In the genomic region with DNA sequence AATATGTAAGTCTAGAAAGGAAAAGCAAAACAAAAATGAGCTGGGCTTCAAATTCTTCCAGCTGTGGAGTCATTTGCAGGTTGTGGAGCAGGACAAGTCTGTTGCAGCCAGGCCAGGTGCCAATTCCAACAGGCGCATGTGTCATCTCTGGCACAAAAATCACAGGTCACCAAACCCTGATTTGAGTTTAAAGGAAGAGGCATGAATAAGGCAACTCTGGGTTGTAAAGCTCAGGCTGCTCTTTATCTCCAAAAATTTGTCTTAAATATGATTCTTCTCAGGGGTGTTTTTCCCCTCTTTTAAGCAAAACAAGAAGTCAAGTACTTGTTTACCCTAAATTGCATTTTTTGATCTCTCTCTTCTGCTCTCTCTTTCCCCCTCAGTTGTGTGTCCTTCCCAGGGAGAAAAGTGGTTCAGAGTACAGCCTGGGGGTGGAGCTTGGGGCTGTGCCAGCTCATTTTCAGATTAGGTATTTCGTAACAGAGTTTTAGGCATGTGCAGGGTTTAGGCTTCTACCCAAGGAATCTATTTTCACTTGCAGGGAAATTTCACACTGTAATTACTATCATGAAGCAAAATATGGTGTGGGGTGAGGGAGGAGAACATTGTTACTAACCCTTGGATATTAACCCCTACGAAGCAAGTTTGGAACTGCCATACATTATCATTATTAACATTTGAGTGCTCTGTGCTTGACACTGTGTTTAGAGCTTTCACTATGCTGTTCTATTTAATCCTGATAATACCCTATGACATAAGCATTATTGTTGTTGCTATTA, we compare ENCODE assay signal across 8 cellular contexts. TPM values are rescaled to one million over a fixed set of nuclear protein-coding genes. Genes with fewer than 3 reads are reported as not detected.
DNase-seq lines count a peak whose midpoint lies in the region; ATAC-seq and TF ChIP-seq lines count a peak whose summit lies in the region.

No MANE protein-coding gene starts in this region.

- peak overlapping the region in 3 of 7 donors; percentile 4 to 27 (median 14) for H3K4me3 Mint-ChIP-seq in CD8-positive, alpha-beta memory T cell

- no peak overlapping the region for H2BK15ac ChIP-seq in IMR-90 (ENCODE audit: low read depth, low read length)

- dilution Hi-C loops in IMR-90 (cut with HindIII; ENCODE audit: low sequenced_read_pairs, unreplicated experiment), result no loop called here

- peaks cover 22 to 50% (median 28%) of the 10 kb centered on the region in 3 donors for H3K4me1 Mint-ChIP-seq in CD8-positive, alpha-beta memory T cell

- POLR2A ChIA-PET in CD8-positive, alpha-beta memory T cell (lab: Charles Lee), result interaction anchor here (0.9 to 3.9 kb wide), 2 partner anchors 9 to 34 kb away, joined by 3 to 37 read pairs; partner anchors contain the start of gene NCOA3
- POLR2A ChIA-PET in IMR-90 (lab: Charles Lee; ENCODE audit: unreplicated experiment), result interaction anchor here (0.6 to 1.2 kb wide), 2 partner anchors 8 to 77 kb away, joined by 5 to 7 read pairs; partner anchors contain the start of gene NCOA3
- POLR2A ChIA-PET in PC-3 (lab: Charles Lee; ENCODE audit: unreplicated experiment), result interaction anchor here (0.8 to 1.5 kb wide), 2 partner anchors 9 to 10 kb away, joined by 5 to 6 read pairs; partner anchors contain the start of gene NCOA3

- H3K18ac ChIP-seq in IMR-90 (ENCODE audit: low read depth, low read length), result no peak overlapping the region

- no peaks in the 10 kb centered on the region for H3K9me2 ChIP-seq in PC-3 (replicated peaks; ENCODE audit: low read length)

- peak in 3 of 5 donors; percentile 11 to 61 (median 26) for DNase-seq in CD8-positive, alpha-beta memory T cell
- DNase-seq in IMR-90, result peak; percentile 63
- DNase-seq in PC-3, result peak; percentile 93
- DNase-seq in activated effector memory CD4-positive, alpha-beta T cell treated with anti-CD3 and anti-CD28 coated beads, Interleukin-2, amount 50 U/mL, for 16 hours, result peak; percentile 82
- DNase-seq in cardiac muscle cell (ENCODE audit: low read depth in 1 of 2, low spot score in 1 of 2), result peak; percentile 66 to 94
- peak; percentile 95 for DNase-seq in sigmoid colon

- no peaks in the 10 kb centered on the region for H3F3A ChIP-seq in PC-3 (ENCODE audit: low read length, unreplicated experiment)

- no peaks in the 10 kb centered on the region for H3K27me3 ChIP-seq in CD8-positive, alpha-beta memory T cell (ENCODE audit: insufficient read depth, low read length, poor library complexity, severe bottlenecking)
- no peaks in the 10 kb centered on the region for H3K27me3 ChIP-seq in IMR-90 (ENCODE audit: control insufficient read depth, insufficient read depth, low read length)
- H3K27me3 ChIP-seq in PC-3 (ENCODE audit: low read length), result no peaks in the 10 kb centered on the region
- H3K27me3 ChIP-seq in cardiac muscle cell, result no peaks in the 10 kb centered on the region
- H3K27me3 ChIP-seq in sigmoid colon, result no peaks in the 10 kb centered on the region

- no peak overlapping the region for H3K9ac ChIP-seq in IMR-90 (ENCODE audit: low read depth, low read length)
- H3K9ac ChIP-seq in PC-3 (ENCODE audit: low read length), result no peak overlapping the region

- H3K4ac ChIP-seq in IMR-90 (ENCODE audit: low read depth, low read length), result no peak overlapping the region

- H3K9me1 ChIP-seq in IMR-90 (ENCODE audit: insufficient read depth, low read length), result no peaks in the 10 kb centered on the region

- TF ChIP-seq CTCF in IMR-90 (conservative IDR thresholded peaks at IDR 0.05; ENCODE audit: low read depth, low read length), result no peak
- TF ChIP-seq CTCF in PC-3 (conservative IDR thresholded peaks at IDR 0.05; ENCODE audit: low read depth, low read length), result no peak
- no peak for TF ChIP-seq CTCF in cardiac muscle cell (IDR thresholded peaks at IDR 0.05; ENCODE audit: low read depth, low read length)
- TF ChIP-seq CTCF in sigmoid colon (IDR thresholded peaks at IDR 0.05), result no peak

- no peaks in the 10 kb centered on the region for H3K9me3 ChIP-seq in CD8-positive, alpha-beta memory T cell (ENCODE audit: low read length)
- H3K9me3 ChIP-seq in IMR-90 (ENCODE audit: control insufficient read depth, insufficient read depth, low read length) (no peaks in the 10 kb centered on the region), PC-3 (ENCODE audit: low read length) (no peaks in the 10 kb centered on the region), cardiac muscle cell (ENCODE audit: low read depth) (no peaks in the 10 kb centered on the region), sigmoid colon (no peaks in the 10 kb centered on the region)

- H3K79me2 ChIP-seq in PC-3 (ENCODE audit: low read length), result no peaks in the 10 kb centered on the region

- no peak overlapping the region for H2BK120ac ChIP-seq in IMR-90 (ENCODE audit: low read depth, low read length)

- no peaks in the 10 kb centered on the region for H3K9me3 Mint-ChIP-seq in CD8-positive, alpha-beta memory T cell

- no peak overlapping the region for H4K91ac ChIP-seq in IMR-90 (ENCODE audit: insufficient read depth, low read depth, low read length)

- WGBS in IMR-90 (ENCODE audit: extremely low coverage in 2 of 2, insufficient read length in 1 of 2), 2 experiments, result no CpG with 5 or more reads among the region's 3 CpGs
- WGBS in sigmoid colon, 2 donors, result 5 to 17% methylated on average over 3 of the region's 3 CpGs

- H3K79me1 ChIP-seq in IMR-90 (ENCODE audit: low read depth in 1 of 2, low read length in 2 of 2), result no peaks in the 10 kb centered on the region

- TF ChIP-seq RAD21 in IMR-90 (IDR thresholded peaks at IDR 0.05; ENCODE audit: low read length), result no peak

- ATAC-seq in IMR-90 (ENCODE audit: low read depth) (peak; percentile 84), PC-3 (peak; percentile 91), HG03432 (IDR thresholded peaks at IDR 0.05; ENCODE audit: unreplicated experiment) (no peak), GM18517 (IDR thresholded peaks at IDR 0.05; ENCODE audit: unreplicated experiment) (no peak)

- H4K20me1 ChIP-seq in IMR-90 (ENCODE audit: insufficient read depth, low read length), result no peaks in the 10 kb centered on the region
- H4K20me1 ChIP-seq in PC-3 (ENCODE audit: low read length), result no peaks in the 10 kb centered on the region

- H3K4me1 ChIP-seq in CD8-positive, alpha-beta memory T cell (ENCODE audit: insufficient read depth, low read length), result peaks cover 20% of the 10 kb centered on the region
- peaks cover 4% of the 10 kb centered on the region; the same call in 1 of the 2 replicates for H3K4me1 ChIP-seq in IMR-90 (ENCODE audit: control insufficient read depth, insufficient read depth, low read length)
- peaks cover 24% of the 10 kb centered on the region for H3K4me1 ChIP-seq in PC-3 (ENCODE audit: insufficient read depth, low read length)
- H3K4me1 ChIP-seq in cardiac muscle cell (ENCODE audit: low read depth), result peaks cover 10% of the 10 kb centered on the region
- peaks cover 0 to 21% (median 16%) of the 10 kb centered on the region in 4 donors for H3K4me1 ChIP-seq in sigmoid colon

- no peak overlapping the region for H4K5ac ChIP-seq in IMR-90 (ENCODE audit: low read depth, low read length)

- BruUV-seq in IMR-90 (replicated peaks; lab: Mats Ljungman, UMichigan), result no TSS peak
- BruUV-seq in PC-3 (replicated peaks; lab: Mats Ljungman, UMichigan), result no TSS peak

- no peaks in the 10 kb centered on the region for H3K27me3 Mint-ChIP-seq in CD8-positive, alpha-beta memory T cell

- H3K36me3 ChIP-seq in CD8-positive, alpha-beta memory T cell (ENCODE audit: insufficient read depth, low read length), result no peaks in the 10 kb centered on the region
- H3K36me3 ChIP-seq in IMR-90 (ENCODE audit: control insufficient read depth, insufficient read depth, low read length) (no peaks in the 10 kb centered on the region), PC-3 (ENCODE audit: low read depth, low read length) (no peaks in the 10 kb centered on the region), cardiac muscle cell (no peaks in the 10 kb centered on the region), sigmoid colon (no peaks in the 10 kb centered on the region)

- H2AFZ ChIP-seq in IMR-90 (replicated peaks; ENCODE audit: low read length, poor library complexity) (no peak overlapping the region), PC-3 (ENCODE audit: low read length) (peak overlapping the region; percentile 18; the same call in 1 of the 2 replicates)

- TF ChIP-seq POLR2A in IMR-90 (IDR thresholded peaks at IDR 0.05; ENCODE audit: low read depth, low read length), result no peak
- no peak for TF ChIP-seq POLR2A in sigmoid colon (IDR thresholded peaks at IDR 0.05)

- no peak for TF ChIP-seq EP300 in sigmoid colon (IDR thresholded peaks at IDR 0.05)

- no peak overlapping the region for H4K8ac ChIP-seq in IMR-90 (ENCODE audit: low read depth in 2 of 2, low read length in 2 of 2)

- in situ Hi-C loops in IMR-90 (cut with MboI; ENCODE audit: low sequenced_read_pairs), result no loop called here

- H3K27ac ChIP-seq in CD8-positive, alpha-beta memory T cell (ENCODE audit: low read depth, low read length), result no peak overlapping the region
- H3K27ac ChIP-seq in IMR-90 (ENCODE audit: insufficient read depth, low read length) (peak overlapping the region; percentile 27; the same call in 1 of the 2 replicates), PC-3 (ENCODE audit: low read length) (peak overlapping the region; percentile 63), cardiac muscle cell (peak overlapping the region; percentile 4), sigmoid colon (peak overlapping the region; percentile 61 to 77 (median 75))

- H2AK5ac ChIP-seq in IMR-90 (ENCODE audit: low read depth, low read length), result no peak overlapping the region

- CTCF ChIA-PET in CD8-positive, alpha-beta memory T cell (lab: Charles Lee), result interaction anchor here (0.5 to 2.8 kb wide), 2 partner anchors 8 to 112 kb away, joined by 3 to 9 read pairs; partner anchors contain the start of gene NCOA3
- CTCF ChIA-PET in IMR-90 (lab: Yijun Ruan, JAX) (interaction anchor here (0.6 to 2.1 kb wide), 6 partner anchors 10 to 210 kb away, joined by 3 to 6 read pairs (median 5); no protein-coding TSS in a partner anchor), PC-3 (lab: Charles Lee) (interaction anchor here (0.8 to 1.7 kb wide), 4 partner anchors 8 to 288 kb away, joined by 4 to 10 read pairs (median 6); partner anchors contain the start of gene NCOA3)

- H2AK9ac ChIP-seq in IMR-90 (replicated peaks; ENCODE audit: low read depth, low read length, poor library complexity), result no peak overlapping the region

- no peak overlapping the region for H2BK20ac ChIP-seq in IMR-90 (ENCODE audit: low read depth, low read length)

- no peak overlapping the region for H3K4me3 ChIP-seq in CD8-positive, alpha-beta memory T cell (ENCODE audit: low read length)
- H3K4me3 ChIP-seq in IMR-90 (ENCODE audit: insufficient read depth, low read depth, low read length) (no peak overlapping the region), PC-3 (ENCODE audit: low read length) (peak overlapping the region; percentile 15; the same call in 1 of the 2 replicates), cardiac muscle cell (no peak overlapping the region), sigmoid colon (peak overlapping the region in 2 of 4 donors; percentile 4 to 5)

- H2BK5ac ChIP-seq in IMR-90 (ENCODE audit: low read depth, low read length, poor library complexity, severe bottlenecking), result no peak overlapping the region

- H3K4me2 ChIP-seq in IMR-90 (ENCODE audit: low read depth, low read length) (peak overlapping the region; percentile 59), PC-3 (ENCODE audit: low read length) (peak overlapping the region; percentile 72)

- H3K14ac ChIP-seq in IMR-90 (replicated peaks; ENCODE audit: low read depth, low read length), result peak overlapping the region; percentile 17; the same call in 1 of the 2 replicates

- H3K56ac ChIP-seq in IMR-90 (ENCODE audit: extremely low read depth, insufficient read depth, low read length), result no peak overlapping the region

- no peak overlapping the region for H3K23ac ChIP-seq in IMR-90 (ENCODE audit: low read depth, low read length)

- intact Hi-C loops in IMR-90 (cut with micrococcal nuclease) (no loop called here), PC-3 (cut with micrococcal nuclease) (loop anchor here (1.0 kb wide), 1 partner anchor 8 kb away; the partner anchor contains the start of gene NCOA3), sigmoid colon (cut with DNase I) (no loop called here)

- H3K27ac Mint-ChIP-seq in CD8-positive, alpha-beta memory T cell, result peak overlapping the region in 5 of 8 donors; percentile 8 to 63 (median 34)

- H3K36me3 Mint-ChIP-seq in CD8-positive, alpha-beta memory T cell, result no peaks in the 10 kb centered on the region

RNA-seq across cellular contexts. Expression of gene NCOA3, which starts 8.3 kb away (rescaled TPM):
- total RNA-seq in CD8-positive, alpha-beta memory T cell, result 10 to 100 TPM; 92.4 to 93.8 TPM
- 23.8 TPM for polyA plus RNA-seq in CD8-positive, alpha-beta memory T cell
- total RNA-seq in IMR-90 (2012; rRNA removed) (27.2 and 29.0 TPM in 2 replicates), PC-3 (2014; rRNA removed) (27.8 and 31.1 TPM in 2 replicates), cardiac muscle cell (13.2 and 16.2 TPM in 2 replicates), sigmoid colon (10 to 100 TPM; 22.8 to 51.0 (median 26.4) TPM)
- polyA plus RNA-seq in IMR-90 (2012; rRNA removed) (8.1 and 8.8 TPM in 2 replicates), cardiac muscle cell (6.7 and 13.0 TPM in 2 replicates), sigmoid colon (10 to 100 TPM in 1 of 3 donors, 1 to 10 TPM in 2; 4.8 to 13.7 (median 4.9) TPM)
- polyA plus RNA-seq in IMR-90 (2012; cell fraction: cytosol; rRNA removed), result 2.7 and 2.8 TPM in 2 replicates
- 5.1 and 16.2 TPM in 2 replicates for polyA plus RNA-seq in IMR-90 (2012; cell fraction: nucleus; rRNA removed; ENCODE audit: low replicate concordance)

Comparison
In these comparisons a context has a peak if more than half of its experiments do, and no peak if none do; other contexts are left out.
1. DNase-seq: peak in every context shown above with its lines; median percentile 95 in sigmoid colon; 93 in PC-3; 82 in activated effector memory CD4-positive, alpha-beta T cell treated with anti-CD3 and anti-CD28 coated beads, Interleukin-2, amount 50 U/mL, for 16 hours; 80 in cardiac muscle cell; 63 in IMR-90; 26 in CD8-positive, alpha-beta memory T cell.
2. ATAC-seq: peak in IMR-90 (single experiment) and PC-3 (single experiment); none in HG03432 (single experiment) and GM18517 (single experiment).